8 cellular contexts compared by ENCODE assay signal in the genomic region with DNA sequence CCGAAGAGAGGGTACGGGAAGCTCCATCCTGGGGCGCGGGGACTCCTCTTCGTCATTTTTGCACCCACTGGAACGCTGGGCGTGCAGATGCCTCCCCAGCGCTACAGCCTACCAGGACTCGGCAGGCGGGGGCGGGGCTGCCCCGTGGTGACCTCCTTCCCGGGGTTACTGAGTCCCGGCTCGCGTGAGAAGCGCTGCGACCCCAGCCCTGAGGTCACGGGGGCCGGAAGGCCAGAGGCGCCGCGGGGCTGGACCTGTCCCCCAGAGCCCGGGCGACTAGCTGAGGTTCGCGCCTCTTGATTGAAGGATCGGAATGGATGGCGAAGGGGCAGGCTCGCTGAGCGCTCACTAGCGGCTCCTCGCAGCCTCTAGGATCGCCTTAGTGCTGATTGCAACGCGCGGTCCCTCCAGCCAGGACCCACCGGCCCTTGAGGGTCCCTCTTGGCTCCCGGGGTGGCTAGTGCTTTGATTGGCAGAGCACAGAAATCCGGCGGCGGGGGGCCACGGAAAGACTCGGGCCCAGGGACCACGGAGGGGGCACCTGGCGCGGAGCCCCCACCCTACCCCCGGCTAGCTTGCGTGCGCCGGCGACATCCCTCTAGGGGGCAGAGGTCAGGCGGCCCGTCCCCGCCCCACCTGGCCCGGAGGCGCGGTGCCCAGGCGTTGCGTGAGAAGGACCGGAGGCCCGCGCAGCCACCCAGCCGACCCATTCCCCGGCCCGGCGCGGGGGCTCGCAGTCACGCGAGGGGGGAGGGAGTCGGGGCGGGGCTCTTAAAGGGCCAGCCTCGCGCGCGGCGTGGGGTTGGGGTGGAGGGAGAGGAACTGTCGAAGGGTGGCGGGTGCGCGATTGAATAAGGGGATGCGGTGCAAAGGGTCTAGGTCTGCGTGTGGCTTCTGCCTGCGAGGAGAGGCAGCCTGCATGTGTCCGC. TPM values are rescaled to one million over a fixed set of nuclear protein-coding genes. Genes with fewer than 3 reads are reported as not detected.
A peak's percentile ranks its signal among the peaks of the same experiment; 100 is the strongest.
DNase-seq lines count a peak whose midpoint lies in the region; ATAC-seq and TF ChIP-seq lines count a peak whose summit lies in the region.

No MANE protein-coding gene starts in this region.

- peak overlapping the region; percentile 71 for H3K4me3 Mint-ChIP-seq in stimulated activated naive CD8-positive, alpha-beta T cell treated with anti-CD3 and anti-CD28 coated beads, Interleukin-15, Interleukin-2, amounts not matched to agents 100 ng/mL and 50 ng/mL, for 24 hours

- H3K9me3 ChIP-seq in ectodermal cell (ENCODE audit: control insufficient read depth, low read length) (no peaks in the 10 kb centered on the region), mucosa of rectum (ENCODE audit: control insufficient read depth in 2 of 2, low read length in 2 of 2) (no peaks in the 10 kb centered on the region)

- H3K36me3 ChIP-seq in ectodermal cell (ENCODE audit: control insufficient read depth, insufficient read depth, low read length) (no peaks in the 10 kb centered on the region), mucosa of rectum (ENCODE audit: control insufficient read depth in 2 of 2, insufficient read depth in 2 of 2, low read length in 2 of 2) (no peaks in the 10 kb centered on the region)

- H3K36me3 Mint-ChIP-seq in stimulated activated naive CD8-positive, alpha-beta T cell treated with anti-CD3 and anti-CD28 coated beads, Interleukin-15, Interleukin-2, amounts not matched to agents 100 ng/mL and 50 ng/mL, for 24 hours (ENCODE audit: low read depth), result no peaks in the 10 kb centered on the region

- whole genome bisulfite sequencing in ectodermal cell, 2 experiments, result 4% methylated on average over 86 of the region's 86 CpGs

- H3K4me3 ChIP-seq in ectodermal cell (ENCODE audit: insufficient read depth, low read depth, low read length) (peak overlapping the region; percentile 43), mucosa of rectum (ENCODE audit: low read length in 2 of 2) (peak overlapping the region; percentile 61 to 64)

- H3K4me1 Mint-ChIP-seq in stimulated activated naive CD8-positive, alpha-beta T cell treated with anti-CD3 and anti-CD28 coated beads, Interleukin-15, Interleukin-2, amounts not matched to agents 100 ng/mL and 50 ng/mL, for 24 hours (ENCODE audit: low read depth), result peaks cover 11% of the 10 kb centered on the region

- peaks cover 23% of the 10 kb centered on the region for H3K27me3 Mint-ChIP-seq in stimulated activated naive CD8-positive, alpha-beta T cell treated with anti-CD3 and anti-CD28 coated beads, Interleukin-15, Interleukin-2, amounts not matched to agents 100 ng/mL and 50 ng/mL, for 24 hours

- H3K27ac Mint-ChIP-seq in stimulated activated naive CD8-positive, alpha-beta T cell treated with anti-CD3 and anti-CD28 coated beads, Interleukin-15, Interleukin-2, amounts not matched to agents 100 ng/mL and 50 ng/mL, for 24 hours, result no peak overlapping the region

- H3K27ac ChIP-seq in ectodermal cell (ENCODE audit: insufficient read depth, low read depth, low read length, poor library complexity, severe bottlenecking) (no peak overlapping the region), mucosa of rectum (ENCODE audit: low read depth in 2 of 2, low read length in 2 of 2) (no peak overlapping the region)

- peak overlapping the region in 1 of 2 donors; percentile 48 for H3K9ac ChIP-seq in mucosa of rectum (ENCODE audit: low read depth in 1 of 2, low read length in 2 of 2)

- POLR2A ChIA-PET in GM10248 (lab: Yijun Ruan, JAX), result no interaction called here

- H3K4me1 ChIP-seq in ectodermal cell (ENCODE audit: control insufficient read depth, insufficient read depth, low read length) (no peaks in the 10 kb centered on the region), mucosa of rectum (ENCODE audit: control insufficient read depth in 2 of 2, insufficient read depth in 2 of 2, low read length in 2 of 2) (peaks cover 5 to 7% of the 10 kb centered on the region in 2 donors)

- CTCF ChIA-PET in GM10248 (lab: Yijun Ruan, JAX), result interaction anchor here (0.6 to 3.4 kb wide), 6 partner anchors 12 to 352 kb away, joined by 3 to 12 read pairs (median 4); no protein-coding TSS in a partner anchor

- DNase-seq in GM10248 (ENCODE audit: extremely low spot score) (peak; percentile 65), Kasumi-1 (lab: John Stamatoyannopoulos, UW) (peak; percentile 24 to 32)
- DNase-seq in activated CD4-positive, alpha-beta T cell treated with anti-CD3 and anti-CD28 coated beads, Interleukin-2, amount 50 U/mL, for 1 hour, result peak; percentile 36

- no peak for TF ChIP-seq CTCF in GM10248 (IDR thresholded peaks at IDR 0.05; ENCODE audit: control extremely low read depth, extremely low read depth, low read depth, missing control alignments)

- ATAC-seq in HG02970 (IDR thresholded peaks at IDR 0.05; ENCODE audit: low FRiP score, unreplicated experiment) (no peak), GM18502 (IDR thresholded peaks at IDR 0.05; ENCODE audit: poor library complexity, unreplicated experiment) (no peak)

- H3K9me3 Mint-ChIP-seq in stimulated activated naive CD8-positive, alpha-beta T cell treated with anti-CD3 and anti-CD28 coated beads, Interleukin-15, Interleukin-2, amounts not matched to agents 100 ng/mL and 50 ng/mL, for 24 hours, result no peaks in the 10 kb centered on the region

- peaks cover 50% of the 10 kb centered on the region for H3K27me3 ChIP-seq in ectodermal cell (ENCODE audit: control insufficient read depth, insufficient read depth, low read length, poor library complexity, severe bottlenecking)
- peaks cover 23 to 26% of the 10 kb centered on the region in 2 donors for H3K27me3 ChIP-seq in mucosa of rectum (ENCODE audit: control insufficient read depth in 2 of 2, insufficient read depth in 2 of 2, low read length in 2 of 2)

RNA-seq across cellular contexts. Expression of a gene that starts 0.8 kb away (rescaled TPM):
- polyA plus RNA-seq in ectodermal cell (2013, experiment 1 of 4), result 0.20 TPM
- 0.30 TPM for polyA plus RNA-seq in ectodermal cell (2013, experiment 2 of 4)
- polyA plus RNA-seq in ectodermal cell (2013, experiment 3 of 4), result 0.64 TPM
- 0.45 TPM for polyA plus RNA-seq in ectodermal cell (2013, experiment 4 of 4)

RNA-seq across cellular contexts. Expression of a gene that starts 22.5 kb away (rescaled TPM):
- not detected for polyA plus RNA-seq in ectodermal cell (2013, experiment 1 of 4)
- not detected for polyA plus RNA-seq in ectodermal cell (2013, experiment 2 of 4)
- polyA plus RNA-seq in ectodermal cell (2013, experiment 3 of 4), result not detected
- not detected for polyA plus RNA-seq in ectodermal cell (2013, experiment 4 of 4)

RNA-seq across cellular contexts. Expression of a gene that starts 30.3 kb away (rescaled TPM):
- polyA plus RNA-seq in ectodermal cell (2013, experiment 1 of 4), result 42.6 TPM
- polyA plus RNA-seq in ectodermal cell (2013, experiment 2 of 4), result 46.5 TPM
- polyA plus RNA-seq in ectodermal cell (2013, experiment 3 of 4), result 28.9 TPM
- 31.5 TPM for polyA plus RNA-seq in ectodermal cell (2013, experiment 4 of 4)

RNA-seq across cellular contexts. Expression of a gene that starts 55.8 kb away (rescaled TPM):
- polyA plus RNA-seq in ectodermal cell (2013, experiment 1 of 4), result 59.9 TPM
- 56.1 TPM for polyA plus RNA-seq in ectodermal cell (2013, experiment 2 of 4)
- 43.9 TPM for polyA plus RNA-seq in ectodermal cell (2013, experiment 3 of 4)
- polyA plus RNA-seq in ectodermal cell (2013, experiment 4 of 4), result 44.4 TPM
